Comparison of ENCODE assay signal across 8 cellular contexts in the genomic region with DNA sequence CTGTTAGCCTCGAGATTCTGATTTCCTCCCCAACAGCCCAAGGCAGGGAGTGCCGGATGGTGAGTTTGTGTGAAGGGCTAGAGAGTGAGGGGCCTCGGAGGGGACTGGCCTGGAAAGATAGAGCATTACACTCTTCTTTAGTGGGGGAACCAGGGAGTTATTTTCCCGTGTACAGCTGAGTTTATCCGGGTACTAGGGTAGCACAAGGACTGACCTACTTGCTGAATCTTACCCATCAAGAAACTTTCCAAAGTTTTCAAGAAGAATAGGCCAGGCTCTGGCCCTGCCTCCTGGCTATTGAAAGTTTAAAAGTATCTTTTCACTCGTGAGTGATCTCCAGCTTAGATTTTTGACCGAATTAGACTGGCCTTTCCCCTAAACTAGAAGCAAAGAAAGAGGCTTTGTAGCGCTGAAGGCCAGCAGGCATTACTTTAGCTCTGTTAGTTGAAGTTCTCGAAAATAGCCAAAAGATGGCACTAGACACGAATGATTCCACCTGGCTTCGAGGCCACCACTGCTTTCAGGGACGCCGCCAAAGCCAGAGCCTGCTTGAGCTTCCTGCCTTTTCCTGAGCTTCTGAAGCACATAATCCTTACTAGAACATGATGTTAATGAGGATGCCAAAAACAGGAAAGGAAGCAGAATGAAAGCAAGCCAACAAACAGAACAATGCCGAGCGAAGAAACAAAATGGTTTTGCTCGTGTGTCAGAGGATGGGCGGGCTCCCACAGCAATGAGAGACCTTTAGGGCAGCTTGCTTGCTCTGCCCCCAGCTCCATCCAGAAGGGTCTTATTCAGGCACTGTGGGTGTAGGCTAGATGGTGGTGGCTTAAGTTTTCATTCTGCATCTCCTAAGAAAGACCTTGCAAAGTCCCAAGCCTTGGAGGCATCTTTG. TPM values are rescaled to one million over a fixed set of nuclear protein-coding genes. Genes with fewer than 3 reads are reported as not detected.
A peak's percentile ranks its signal among the peaks of the same experiment; 100 is the strongest.
DNase-seq lines count a peak whose midpoint lies in the region; ATAC-seq, FAIRE-seq and TF ChIP-seq lines count a peak whose summit lies in the region.

No MANE protein-coding gene starts in this region.

- no peak overlapping the region for H3K4me3 Mint-ChIP-seq in activated T-cell treated with anti-CD3 and anti-CD28 coated beads, Interleukin-2, amount 50 U/mL, for 72 hours
- no peak overlapping the region for H3K4me3 Mint-ChIP-seq in activated T-cell treated with anti-CD3 and anti-CD28 coated beads, Interleukin-2, amount 50 U/mL, for 24 hours

- no peak overlapping the region for H3K4me3 ChIP-seq in Peyer's patch
- H3K4me3 ChIP-seq in dorsolateral prefrontal cortex = no peak overlapping the region

- peak in 1 of 2 donors; percentile 54 for ATAC-seq in activated T-cell treated with anti-CD3 and anti-CD28 coated beads, Interleukin-2, amount 50 U/mL, for 72 hours (replicated peaks in 1 of 2)

- H3K27ac ChIP-seq in Peyer's patch (no peak overlapping the region), dorsolateral prefrontal cortex (peak overlapping the region in 34 of 59 donors; percentile 1 to 76 (median 42))

- no peaks in the 10 kb centered on the region for H3K4me1 Mint-ChIP-seq in activated T-cell treated with anti-CD3 and anti-CD28 coated beads, Interleukin-2, amount 50 U/mL, for 72 hours (ENCODE audit: low read depth)
- H3K4me1 Mint-ChIP-seq in activated T-cell treated with anti-CD3 and anti-CD28 coated beads, Interleukin-2, amount 50 U/mL, for 24 hours (ENCODE audit: low read depth) = no peaks in the 10 kb centered on the region

- no peaks in the 10 kb centered on the region for H3K9me3 ChIP-seq in Peyer's patch

- no peaks in the 10 kb centered on the region for H3K9me3 Mint-ChIP-seq in activated T-cell treated with anti-CD3 and anti-CD28 coated beads, Interleukin-2, amount 50 U/mL, for 72 hours
- H3K9me3 Mint-ChIP-seq in activated T-cell treated with anti-CD3 and anti-CD28 coated beads, Interleukin-2, amount 50 U/mL, for 24 hours = no peaks in the 10 kb centered on the region

- peaks cover 8% of the 10 kb centered on the region for H3K27me3 Mint-ChIP-seq in activated T-cell treated with anti-CD3 and anti-CD28 coated beads, Interleukin-2, amount 50 U/mL, for 72 hours (ENCODE audit: low read depth)
- peaks cover 6% of the 10 kb centered on the region for H3K27me3 Mint-ChIP-seq in activated T-cell treated with anti-CD3 and anti-CD28 coated beads, Interleukin-2, amount 50 U/mL, for 24 hours

- H3K36me3 Mint-ChIP-seq in activated T-cell treated with anti-CD3 and anti-CD28 coated beads, Interleukin-2, amount 50 U/mL, for 72 hours (ENCODE audit: insufficient read depth in 2 of 2) = no peaks in the 10 kb centered on the region
- no peaks in the 10 kb centered on the region for H3K36me3 Mint-ChIP-seq in activated T-cell treated with anti-CD3 and anti-CD28 coated beads, Interleukin-2, amount 50 U/mL, for 24 hours (ENCODE audit: low read depth)

- no peak overlapping the region for H3K27ac Mint-ChIP-seq in activated T-cell treated with anti-CD3 and anti-CD28 coated beads, Interleukin-2, amount 50 U/mL, for 72 hours
- H3K27ac Mint-ChIP-seq in activated T-cell treated with anti-CD3 and anti-CD28 coated beads, Interleukin-2, amount 50 U/mL, for 24 hours = no peak overlapping the region

- no peaks in the 10 kb centered on the region for H3K4me1 ChIP-seq in Peyer's patch

- TF ChIP-seq POLR2A in H54 (IDR thresholded peaks at IDR 0.05; ENCODE audit: low read depth, low read length) (no peak), Peyer's patch (IDR thresholded peaks at IDR 0.05) (no peak)

- intact Hi-C loops in dorsolateral prefrontal cortex (cut with DNase I) = loop anchor here in 1 of 2 donors (5.0 kb wide), 1 partner anchor 161 kb away; no protein-coding TSS in a partner anchor

- FAIRE-seq in H54 (lab: Jason Lieb, UNC) = peak; percentile 80

- no peaks in the 10 kb centered on the region for H3K27me3 ChIP-seq in Peyer's patch
- peaks cover 0 to 2% (median 0%) of the 10 kb centered on the region in 45 donors for H3K27me3 ChIP-seq in dorsolateral prefrontal cortex

- DNase-seq in activated T-cell treated with anti-CD3 and anti-CD28 coated beads, Interleukin-2, amount 50 U/mL, for 72 hours = peak; percentile 6 to 8
- no peak for DNase-seq in activated T-cell treated with anti-CD3 and anti-CD28 coated beads, Interleukin-2, amount 50 U/mL, for 24 hours
- DNase-seq in H54 (ENCODE audit: insufficient read length, low spot score) (peak; percentile 44), LHCN-M2 (ENCODE audit: low read depth) (peak; percentile 54), Peyer's patch (peak in 1 of 3 donors; percentile 49), dorsolateral prefrontal cortex (peak; percentile 33 to 84 (median 69)), medulla oblongata (ENCODE audit: extremely low spot score) (peak; percentile 89), NK-92 (lab: John Stamatoyannopoulos, UW; ENCODE audit: unreplicated experiment) (no peak)

- peak in 4 of 6 experiments; percentile 22 to 48 (median 45) for TF ChIP-seq CTCF in Peyer's patch (IDR thresholded peaks at IDR 0.05)
- peak; percentile 12 to 81 (median 66) for TF ChIP-seq CTCF in dorsolateral prefrontal cortex (IDR thresholded peaks at IDR 0.05 in 54 of 56, conservative IDR thresholded peaks at IDR 0.05 in 2 of 56; ENCODE audit: low read depth in 1 of 56, partially characterized antibody in 56 of 56)

- H3K36me3 ChIP-seq in Peyer's patch = no peaks in the 10 kb centered on the region

RNA-seq across cellular contexts. Expression of a gene that starts 55.8 kb away (rescaled TPM):
- total RNA-seq in activated T-cell treated with anti-CD3 and anti-CD28 coated beads, Interleukin-2, amount 50 U/mL, for 72 hours = 10 to 100 TPM; 67.6 to 82.1 TPM
- 62.7 and 66.0 TPM in 2 replicates for total RNA-seq in LHCN-M2 (2014; rRNA removed)
- polyA plus RNA-seq in LHCN-M2 (2012) = 33.0 TPM
- 10 to 100 TPM; 23.1 to 31.9 (median 30.2) TPM for total RNA-seq in Peyer's patch
- total RNA-seq in dorsolateral prefrontal cortex = 10 to 100 TPM; 42.4 to 82.9 (median 58.1) TPM

Comparison
In these comparisons a context has a peak if more than half of its experiments do, and no peak if none do; other contexts are left out.
1. DNase-seq: peak in activated T-cell treated with anti-CD3 and anti-CD28 coated beads, Interleukin-2, amount 50 U/mL, for 72 hours (2 of 2), H54 (single experiment), LHCN-M2 (single experiment), dorsolateral prefrontal cortex (10 of 10) and medulla oblongata (single experiment); none in activated T-cell treated with anti-CD3 and anti-CD28 coated beads, Interleukin-2, amount 50 U/mL, for 24 hours (single experiment) and NK-92 (single experiment).
2. H3K27ac ChIP-seq: peak in dorsolateral prefrontal cortex (34 of 59); none in Peyer's patch (0 of 4).